2 cellular contexts compared by ENCODE assay signal in genomic region chr10:132342553-132342952, GRCh38.
TF ChIP-seq lines count a peak whose summit lies in the region.

No MANE protein-coding gene starts in this region.

TF ChIP-seq in HEK293, 187 proteins besides CTCF, POLR2A, EP300 and RAD21:
- peak; percentile 61 for TF ChIP-seq SETDB1 (IDR thresholded peaks at IDR 0.05; ENCODE audit: insufficient read length, low read length)
- TF ChIP-seq TRIM28 (IDR thresholded peaks at IDR 0.05; ENCODE audit: borderline replicate concordance, low read length): peak; percentile 92
- TF ChIP-seq ZNF521 (tag by site-specific recombination; IDR thresholded peaks at IDR 0.05): no peak

TF ChIP-seq in K562, 482 proteins besides CTCF, POLR2A, EP300 and RAD21:
- TF ChIP-seq HOXB6 (CRISPR knock-in tag; IDR thresholded peaks at IDR 0.05; ENCODE audit: borderline replicate concordance): no peak
- TF ChIP-seq ID3 (CRISPR knock-in tag; IDR thresholded peaks at IDR 0.05): no peak
- TF ChIP-seq ID3 (tag; IDR thresholded peaks at IDR 0.05): 0 out of 2 replicates have a peak, but pooled peaks have one; percentile 32
